33 cellular contexts compared by ENCODE assay signal in genomic region chr18:27181726-27182125, GRCh38. TPM values are rescaled to one million over a fixed set of nuclear protein-coding genes. Genes with fewer than 3 reads are reported as not detected.
"Had no signal": no experiment of that assay in that cellular context is flagged by ENCODE, and none has a peak within 500 bp of the region (broad histone marks: within the 10 kb centered on the region; RNA-seq: fewer than 3 reads in every experiment).

No MANE protein-coding gene starts in this region.

- H3K4me1 Mint-ChIP-seq: activated CD4-positive, alpha-beta T cell treated with anti-CD3 and anti-CD28 coated beads, Interleukin-2, amount 10 ng/mL, durations not matched to agents 24 days and 14 days; activated naive CD8-positive, alpha-beta T cell treated with anti-CD3 and anti-CD28 coated beads for 36 hours; activated T-helper 17 cell treated with anti-CD3 and anti-CD28 coated beads, Interleukin-2, amount 50 U/mL, for 72 hours; central memory CD8-positive, alpha-beta T cell had no signal

- DNase-seq: activated CD4-positive, alpha-beta T cell treated with anti-CD3 and anti-CD28 coated beads, Interleukin-2, amount 10 ng/mL, durations not matched to agents 24 days and 14 days; activated CD4-positive, alpha-beta T cell treated with anti-CD3 and anti-CD28 coated beads, Interleukin-2, amount 50 U/mL, for 4 hours; activated CD8-positive, alpha-beta T cell treated with anti-CD3 and anti-CD28 coated beads for 36 hours; activated effector memory CD4-positive, alpha-beta T cell treated with anti-CD3 and anti-CD28 coated beads, Interleukin-2, amount 50 U/mL, for 16 hours; activated naive CD4-positive, alpha-beta T cell; activated naive CD4-positive, alpha-beta T cell treated with anti-CD3 and anti-CD28 coated beads, Interleukin-2, amount 50 U/mL, for 16 hours; activated naive CD8-positive, alpha-beta T cell treated with anti-CD3 and anti-CD28 coated beads for 36 hours; activated T-cell treated with anti-CD3 and anti-CD28 coated beads, Interleukin-2, amount 50 U/mL, for 1 hour; activated T-cell treated with anti-CD3 and anti-CD28 coated beads, Interleukin-2, amount 50 U/mL, for 72 hours; amniotic stem cell; aorta; Kasumi-1; MG63; NCI-H1048; NCI-H1105 treated with DMSO at 0.1 percent for 48 hours; NCI-H1436; NCI-H1694; NCI-H1930; NCI-H2081 treated with DMSO at 0.1 percent for 48 hours; NCI-H510A; NCI-H526; NCI-H774; PC-9; SHP77; SK-N-SH had no signal

- H3K27ac Mint-ChIP-seq: activated CD4-positive, alpha-beta T cell treated with anti-CD3 and anti-CD28 coated beads, Interleukin-2, amount 10 ng/mL, durations not matched to agents 24 days and 14 days; activated CD8-positive, alpha-beta T cell treated with anti-CD3 and anti-CD28 coated beads for 36 hours; activated naive CD8-positive, alpha-beta T cell treated with anti-CD3 and anti-CD28 coated beads for 36 hours; activated T-cell treated with anti-CD3 and anti-CD28 coated beads, Interleukin-2, amount 50 U/mL, for 72 hours; activated T-helper 17 cell treated with anti-CD3 and anti-CD28 coated beads, Interleukin-2, amount 50 U/mL, for 72 hours; T-helper 1 cell treated with Interleukin-12 subunit alpha and Interleukin-12 subunit beta and Interleukin-4 antibody, amounts not matched to agents 30 μg/mL and 1 μg/mL, for 36 hours; T-helper 2 cell treated with Interferon-gamma antibody and Interleukin-4, amounts not matched to agents 5 μg/mL and 100 μg/mL, for 36 hours had no signal

- H3K4me3 Mint-ChIP-seq: activated CD4-positive, alpha-beta T cell treated with anti-CD3 and anti-CD28 coated beads, Interleukin-2, amount 10 ng/mL, durations not matched to agents 24 days and 14 days; activated CD8-positive, alpha-beta T cell treated with anti-CD3 and anti-CD28 coated beads for 36 hours; activated naive CD8-positive, alpha-beta T cell treated with anti-CD3 and anti-CD28 coated beads for 36 hours; activated T-cell treated with anti-CD3 and anti-CD28 coated beads, Interleukin-2, amount 50 U/mL, for 72 hours; activated T-helper 17 cell treated with anti-CD3 and anti-CD28 coated beads, Interleukin-2, amount 50 U/mL, for 72 hours; central memory CD8-positive, alpha-beta T cell; T-helper 1 cell treated with Interleukin-12 subunit alpha and Interleukin-12 subunit beta and Interleukin-4 antibody, amounts not matched to agents 30 μg/mL and 1 μg/mL, for 36 hours; T-helper 2 cell treated with Interferon-gamma antibody and Interleukin-4, amounts not matched to agents 5 μg/mL and 100 μg/mL, for 36 hours had no signal

- H3K4me1 ChIP-seq: SJSA1 had no signal

- H3K36me3 ChIP-seq: cardiac muscle cell, MG63, SJSA1 had no signal

- FAIRE-seq: TTC549 had no signal

- H3K9me3 ChIP-seq: MG63, SJSA1, SK-N-SH had no signal

- ATAC-seq: activated CD8-positive, alpha-beta T cell treated with anti-CD3 and anti-CD28 coated beads for 36 hours; activated T-cell treated with anti-CD3 and anti-CD28 coated beads, Interleukin-2, amount 50 U/mL, for 72 hours; activated T-helper 17 cell treated with anti-CD3 and anti-CD28 coated beads, Interleukin-2, amount 50 U/mL, for 72 hours had no signal

- H3K27ac ChIP-seq: cardiac muscle cell, PC-9, SJSA1 had no signal

- H3K9me3 Mint-ChIP-seq: activated CD4-positive, alpha-beta T cell treated with anti-CD3 and anti-CD28 coated beads, Interleukin-2, amount 10 ng/mL, durations not matched to agents 24 days and 14 days; activated T-helper 17 cell treated with anti-CD3 and anti-CD28 coated beads, Interleukin-2, amount 50 U/mL, for 72 hours; T-helper 1 cell treated with Interleukin-12 subunit alpha and Interleukin-12 subunit beta and Interleukin-4 antibody, amounts not matched to agents 30 μg/mL and 1 μg/mL, for 36 hours; T-helper 2 cell treated with Interferon-gamma antibody and Interleukin-4, amounts not matched to agents 5 μg/mL and 100 μg/mL, for 36 hours had no signal

- H3K4me3 ChIP-seq: cardiac muscle cell, MG63, PC-9, SJSA1 had no signal

RNA-seq across cellular contexts. Expression of gene CHST9, which starts 3.4 kb away (rescaled TPM):
- total RNA-seq: activated CD4-positive, alpha-beta T cell treated with anti-CD3 and anti-CD28 coated beads, Interleukin-2, amount 10 ng/mL, durations not matched to agents 24 days and 14 days; activated CD8-positive, alpha-beta memory T cell treated with anti-CD3 and anti-CD28 coated beads for 36 hours; activated CD8-positive, alpha-beta T cell treated with anti-CD3 and anti-CD28 coated beads for 36 hours; activated naive CD8-positive, alpha-beta T cell treated with anti-CD3 and anti-CD28 coated beads for 36 hours; activated T-cell treated with anti-CD3 and anti-CD28 coated beads, Interleukin-2, amount 50 U/mL, for 72 hours; activated T-helper 17 cell treated with anti-CD3 and anti-CD28 coated beads, Interleukin-2, amount 50 U/mL, for 72 hours; SJSA1 had no signal
